Comparison of ENCODE assay signal across 35 cellular contexts in genomic region chr1:229097356-229097755, GRCh38.
"Had no signal": no experiment of that assay in that cellular context is flagged by ENCODE, and none has a peak within 500 bp of the region (broad histone marks: within the 10 kb centered on the region; RNA-seq: fewer than 3 reads in every experiment).

No MANE protein-coding gene starts in this region.

- H3K9me3 Mint-ChIP-seq: activated naive CD4-positive, alpha-beta T cell treated with anti-CD3 and anti-CD28 coated beads, Interleukin-2, amount 10 ng/mL, durations not matched to agents 7 days and 5 days; activated naive CD8-positive, alpha-beta T cell treated with anti-CD3 and anti-CD28 coated beads, Interleukin-2, amount 50 U/mL, for 24 hours; activated T-cell treated with anti-CD3 and anti-CD28 coated beads, Interleukin-2, amount 50 U/mL, for 4 hours; T-helper 1 cell treated with Interleukin-12 subunit alpha and Interleukin-12 subunit beta and Interleukin-4 antibody, amounts not matched to agents 30 μg/mL and 1 μg/mL, for 36 hours; T-helper 2 cell treated with Interferon-gamma antibody and Interleukin-4, amounts not matched to agents 5 μg/mL and 100 μg/mL, for 36 hours had no signal

- H3K36me3 Mint-ChIP-seq: activated CD4-positive, alpha-beta memory T cell treated with anti-CD3 and anti-CD28 coated beads for 36 hours; activated naive CD4-positive, alpha-beta T cell treated with anti-CD3 and anti-CD28 coated beads, Interleukin-2, amount 10 ng/mL, durations not matched to agents 7 days and 5 days; activated naive CD8-positive, alpha-beta T cell had no signal

- H3K27me3 ChIP-seq: brain microvascular endothelial cell, MG63, SJSA1 had no signal

- H3K4me3 ChIP-seq: MG63, SJSA1 had no signal

- DNase-seq: activated CD4-positive, alpha-beta memory T cell treated with anti-CD3 and anti-CD28 coated beads for 36 hours; activated CD4-positive, alpha-beta T cell treated with anti-CD3 and anti-CD28 coated beads for 4 hours; activated CD4-positive, alpha-beta T cell treated with anti-CD3 and anti-CD28 coated beads, Interleukin-2, amount 50 U/mL, for 1 hour; activated CD8-positive, alpha-beta memory T cell treated with anti-CD3 and anti-CD28 coated beads, Interleukin-2, amount 50 U/mL, for 4 hours; activated effector memory CD4-positive, alpha-beta T cell treated with Interleukin-2 at 50 U/mL for 16 hours; activated naive CD4-positive, alpha-beta T cell treated with anti-CD3 and anti-CD28 coated beads, Interleukin-2, amount 10 ng/mL, durations not matched to agents 7 days and 5 days; activated naive CD8-positive, alpha-beta T cell treated with anti-CD3 and anti-CD28 coated beads, Interleukin-2, amount 50 U/mL, for 24 hours; activated T-cell treated with anti-CD3 and anti-CD28 coated beads for 4 hours; activated T-cell treated with anti-CD3 and anti-CD28 coated beads, Interleukin-2, amount 50 U/mL, for 4 hours; amniotic stem cell; aorta; brain microvascular endothelial cell; central memory CD4-positive, alpha-beta T cell; Kasumi-1; KG1; MG63; NCI-H1048; NCI-H1105 treated with DMSO at 0.1 percent for 48 hours; NCI-H1436; NCI-H1694; NCI-H1930; NCI-H2081 treated with DMSO at 0.1 percent for 48 hours; NCI-H226; NCI-H446 treated with DMSO at 0.1 percent for 48 hours; NCI-H524; NCI-H69; NCI-H82; SHP77; SK-N-SH had no signal

- H3K9ac ChIP-seq: SK-N-SH had no signal

- H3K27ac Mint-ChIP-seq: activated CD4-positive, alpha-beta memory T cell treated with anti-CD3 and anti-CD28 coated beads for 36 hours; activated naive CD4-positive, alpha-beta T cell treated with anti-CD3 and anti-CD28 coated beads, Interleukin-2, amount 10 ng/mL, durations not matched to agents 7 days and 5 days; activated naive CD8-positive, alpha-beta T cell; activated naive CD8-positive, alpha-beta T cell treated with anti-CD3 and anti-CD28 coated beads, Interleukin-2, amount 50 U/mL, for 24 hours; T-helper 1 cell treated with Interleukin-12 subunit alpha and Interleukin-12 subunit beta and Interleukin-4 antibody, amounts not matched to agents 30 μg/mL and 1 μg/mL, for 36 hours; T-helper 2 cell treated with Interferon-gamma antibody and Interleukin-4, amounts not matched to agents 5 μg/mL and 100 μg/mL, for 36 hours had no signal

- H3K36me3 ChIP-seq: brain microvascular endothelial cell, MG63 had no signal

- H3K9me3 ChIP-seq: MG63, SK-N-SH had no signal

- ATAC-seq: activated CD4-positive, CD25-positive, alpha-beta regulatory T cell treated with anti-CD3 and anti-CD28 coated beads, Interleukin-2, amount 50 U/mL, for 24 hours; activated naive CD8-positive, alpha-beta T cell treated with anti-CD3 and anti-CD28 coated beads, Interleukin-2, amount 50 U/mL, for 24 hours; activated T-cell treated with anti-CD3 and anti-CD28 coated beads, Interleukin-2, amount 50 U/mL, for 4 hours; Panc1 had no signal

- H3K27ac ChIP-seq: brain microvascular endothelial cell, SJSA1 had no signal

- H3K27me3 Mint-ChIP-seq: activated CD4-positive, alpha-beta memory T cell treated with anti-CD3 and anti-CD28 coated beads for 36 hours; activated naive CD8-positive, alpha-beta T cell; activated naive CD8-positive, alpha-beta T cell treated with anti-CD3 and anti-CD28 coated beads, Interleukin-2, amount 50 U/mL, for 24 hours had no signal

- H3K4me2 ChIP-seq: SK-N-SH had no signal

- H3K4me3 Mint-ChIP-seq: activated CD4-positive, alpha-beta memory T cell treated with anti-CD3 and anti-CD28 coated beads for 36 hours; activated naive CD4-positive, alpha-beta T cell treated with anti-CD3 and anti-CD28 coated beads, Interleukin-2, amount 10 ng/mL, durations not matched to agents 7 days and 5 days; activated naive CD8-positive, alpha-beta T cell; activated naive CD8-positive, alpha-beta T cell treated with anti-CD3 and anti-CD28 coated beads, Interleukin-2, amount 50 U/mL, for 24 hours; activated T-cell treated with anti-CD3 and anti-CD28 coated beads, Interleukin-2, amount 50 U/mL, for 4 hours; T-helper 1 cell treated with Interleukin-12 subunit alpha and Interleukin-12 subunit beta and Interleukin-4 antibody, amounts not matched to agents 30 μg/mL and 1 μg/mL, for 36 hours; T-helper 2 cell treated with Interferon-gamma antibody and Interleukin-4, amounts not matched to agents 5 μg/mL and 100 μg/mL, for 36 hours had no signal
